ENCODE assay signal across 8 cellular contexts in the genomic region with DNA sequence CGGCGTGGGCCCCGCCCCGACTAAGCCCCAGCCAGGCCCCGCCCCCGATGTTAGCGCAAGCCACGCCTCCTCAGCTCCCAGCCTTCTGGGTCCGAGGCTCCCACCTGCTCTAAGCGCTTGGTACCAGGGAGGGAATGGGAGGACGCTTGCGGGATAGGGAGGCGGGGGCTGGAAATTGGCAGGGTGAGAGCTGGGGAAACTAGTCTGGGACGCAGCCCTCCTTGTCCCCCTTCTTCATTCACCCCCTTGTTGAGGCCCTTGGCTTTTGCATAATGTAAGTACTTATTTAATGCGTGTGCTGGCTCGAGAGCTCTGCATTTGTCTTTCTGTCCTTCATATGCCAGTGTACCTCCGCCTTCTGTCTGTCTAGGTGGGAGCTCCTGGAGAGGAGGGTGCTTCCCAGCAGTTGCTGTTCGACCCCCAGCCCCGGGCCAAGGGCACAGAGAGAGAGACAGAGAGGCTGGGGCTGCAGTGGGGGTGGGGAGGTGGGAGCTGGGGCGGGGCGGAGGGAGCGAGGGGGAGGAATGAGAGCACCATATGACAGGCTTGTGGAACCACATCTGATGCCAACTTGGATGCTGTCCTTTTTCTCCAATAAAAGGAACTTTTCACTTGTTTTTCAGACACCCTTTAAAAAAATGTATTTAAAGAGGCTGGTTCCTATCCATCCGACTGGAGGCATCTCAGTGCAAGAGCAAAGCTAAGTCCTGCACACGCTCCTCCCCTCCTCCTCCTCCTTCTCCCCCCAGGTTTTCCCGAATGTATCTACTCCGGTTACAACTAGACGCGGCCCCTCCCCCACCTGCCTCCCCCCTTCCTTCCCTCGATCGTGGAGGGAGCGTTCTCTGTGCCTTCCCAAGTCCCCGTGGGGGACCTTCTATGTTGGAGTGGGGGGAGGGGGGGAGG. TPM values are rescaled to one million over a fixed set of nuclear protein-coding genes. Genes with fewer than 3 reads are reported as not detected.
DNase-seq lines count a peak whose midpoint lies in the region; TF ChIP-seq lines count a peak whose summit lies in the region.

No MANE protein-coding gene starts in this region.

- H3K36me3 Mint-ChIP-seq in CD14-positive monocyte (peaks cover 0 to 1% of the 10 kb centered on the region in 2 donors), neural progenitor cell (no peaks in the 10 kb centered on the region)

- H3K79me2 ChIP-seq in Karpas-422 (ENCODE audit: low read length) (no peaks in the 10 kb centered on the region), neural progenitor cell (ENCODE audit: low read depth) (no peaks in the 10 kb centered on the region)

- H4K20me1 ChIP-seq in Karpas-422 (ENCODE audit: insufficient read depth, low read depth, low read length) (no peaks in the 10 kb centered on the region), neural progenitor cell (ENCODE audit: low read depth) (no peaks in the 10 kb centered on the region)

- H2AFZ ChIP-seq in Karpas-422 (ENCODE audit: low read length) (peak overlapping the region; percentile 93), neural progenitor cell (replicated peaks) (peak overlapping the region; percentile 6)

- H3K9me3 Mint-ChIP-seq in CD14-positive monocyte = no peaks in the 10 kb centered on the region
- no peaks in the 10 kb centered on the region for H3K9me3 Mint-ChIP-seq in neural progenitor cell

- H3K9me3 ChIP-seq in Karpas-422 (ENCODE audit: low read length) (no peaks in the 10 kb centered on the region), neural progenitor cell (ENCODE audit: low read depth) (no peaks in the 10 kb centered on the region), stomach smooth muscle (ENCODE audit: control insufficient read depth in 2 of 2, low read length in 2 of 2) (no peaks in the 10 kb centered on the region)

- H3F3A ChIP-seq in neural progenitor cell (ENCODE audit: low read depth) = peaks cover 8% of the 10 kb centered on the region

- peaks cover 18% of the 10 kb centered on the region for H3K4me1 ChIP-seq in Karpas-422 (ENCODE audit: low read length)
- H3K4me1 ChIP-seq in neural progenitor cell = peaks cover 10% of the 10 kb centered on the region
- peaks cover 15% of the 10 kb centered on the region for H3K4me1 ChIP-seq in stomach smooth muscle (ENCODE audit: control insufficient read depth, insufficient read depth, low read length)

- TF ChIP-seq CTCF in CD14-positive monocyte (IDR thresholded peaks at IDR 0.05) (no peak), GM20000 (IDR thresholded peaks at IDR 0.05; ENCODE audit: extremely low read depth, missing control alignments) (no peak), neural progenitor cell (IDR thresholded peaks at IDR 0.05) (no peak)

- H3K4me1 Mint-ChIP-seq in CD14-positive monocyte = peaks cover 48% of the 10 kb centered on the region
- H3K4me1 Mint-ChIP-seq in neural progenitor cell = peaks cover 56% of the 10 kb centered on the region

- no peak overlapping the region for H3K27ac ChIP-seq in Karpas-422 (ENCODE audit: low read length)
- no peak overlapping the region for H3K27ac ChIP-seq in neural progenitor cell
- H3K27ac ChIP-seq in stomach smooth muscle (ENCODE audit: low read length) = peak overlapping the region; percentile 60

- H3K27me3 Mint-ChIP-seq in CD14-positive monocyte (ENCODE audit: low read depth in 3 of 3) = peaks cover 2 to 8% (median 4%) of the 10 kb centered on the region in 3 donors
- H3K27me3 Mint-ChIP-seq in neural progenitor cell (ENCODE audit: insufficient read depth, low read depth) = peaks cover 2% of the 10 kb centered on the region

- H3K27me3 ChIP-seq in Karpas-422 (ENCODE audit: low read length) = no peaks in the 10 kb centered on the region
- H3K27me3 ChIP-seq in neural progenitor cell = no peaks in the 10 kb centered on the region
- H3K27me3 ChIP-seq in stomach smooth muscle (ENCODE audit: control insufficient read depth in 1 of 2, insufficient read depth in 2 of 2, low read length in 2 of 2) = no peaks in the 10 kb centered on the region

- H3K9ac ChIP-seq in Karpas-422 (ENCODE audit: low read length) = peak overlapping the region; percentile 58
- H3K9ac ChIP-seq in neural progenitor cell = no peak overlapping the region
- H3K9ac ChIP-seq in stomach smooth muscle (ENCODE audit: low read length in 2 of 2) = peak overlapping the region in 1 of 2 donors; percentile 52

- DNase-seq in CD14-positive monocyte (ENCODE audit: low spot score) (peak; percentile 72), GM20000 (ENCODE audit: low spot score) (peak; percentile 87), Karpas-422 (peak; percentile 84), SHP77 treated with DMSO at 0.1 percent for 48 hours (lab: John Stamatoyannopoulos, UW) (peak; percentile 65), activated gamma-delta T cell treated with Interleukin-2 at 50 U/mL for 16 hours (peak; percentile 65), foreskin melanocyte (peak; percentile 65), neural progenitor cell (ENCODE audit: low spot score) (peak; percentile 95)

- no peaks in the 10 kb centered on the region for H3K9me2 ChIP-seq in Karpas-422 (replicated peaks; ENCODE audit: insufficient read depth, low read length)

- intact Hi-C loops in CD14-positive monocyte (cut with micrococcal nuclease) = no loop called here

- H3K36me3 ChIP-seq in Karpas-422 (ENCODE audit: insufficient read depth, low read length) (no peaks in the 10 kb centered on the region), neural progenitor cell (no peaks in the 10 kb centered on the region), stomach smooth muscle (ENCODE audit: control insufficient read depth in 2 of 2, insufficient read depth in 2 of 2, low read length in 2 of 2) (no peaks in the 10 kb centered on the region)

- H3K4me3 ChIP-seq in Karpas-422 (ENCODE audit: low read length) = peak overlapping the region; percentile 70
- H3K4me3 ChIP-seq in neural progenitor cell = peak overlapping the region; percentile 64
- peak overlapping the region; percentile 78 to 84 for H3K4me3 ChIP-seq in stomach smooth muscle (ENCODE audit: low read length in 2 of 2)

- H3K27ac Mint-ChIP-seq in CD14-positive monocyte (peak overlapping the region; percentile 74 to 94 (median 91)), neural progenitor cell (no peak overlapping the region)

- peak overlapping the region; percentile 93 for H3K4me2 ChIP-seq in Karpas-422 (ENCODE audit: low read depth, low read length, poor library complexity, severe bottlenecking)
- peak overlapping the region; percentile 88 for H3K4me2 ChIP-seq in neural progenitor cell

- H3K4me3 Mint-ChIP-seq in CD14-positive monocyte = peak overlapping the region; percentile 90 to 93
- H3K4me3 Mint-ChIP-seq in neural progenitor cell = peak overlapping the region; percentile 97

RNA-seq across cellular contexts. Expression of a gene that starts 25.6 kb away (rescaled TPM):
- 10 to 100 TPM in 1 of 2 donors, 1 to 10 TPM in 1; 6.4 to 12.9 TPM for polyA plus RNA-seq in CD14-positive monocyte
- 0.32 and 0.71 TPM in 2 replicates for total RNA-seq in Karpas-422 (2014; rRNA removed; shearing (Covaris generic); ENCODE audit: low replicate concordance)
- total RNA-seq in neural progenitor cell (ENCODE audit: low replicate concordance) = 0.39 and 1.5 TPM in 2 replicates
